9 cellular contexts compared by ENCODE assay signal in genomic region chrX:136168929-136169735, GRCh38. TPM values are rescaled to one million over a fixed set of nuclear protein-coding genes. Genes with fewer than 3 reads are reported as not detected.
DNase-seq lines count a peak whose midpoint lies in the region; ATAC-seq and TF ChIP-seq lines count a peak whose summit lies in the region.
"Had no signal": no experiment of that assay in that cellular context is flagged by ENCODE, and none has a peak within 500 bp of the region (broad histone marks: within the 10 kb centered on the region; RNA-seq: fewer than 3 reads in every experiment).

No MANE protein-coding gene starts in this region.

- H3K9me3 Mint-ChIP-seq in activated CD8-positive, alpha-beta memory T cell treated with anti-CD3 and anti-CD28 coated beads, Interleukin-2, amount 10 ng/mL, durations not matched to agents 7 days and 5 days (ENCODE audit: low read depth): no peaks in the 10 kb centered on the region

- no peaks in the 10 kb centered on the region for H3K27me3 Mint-ChIP-seq in activated CD8-positive, alpha-beta memory T cell treated with anti-CD3 and anti-CD28 coated beads, Interleukin-2, amount 10 ng/mL, durations not matched to agents 7 days and 5 days
- H3K27me3 Mint-ChIP-seq: activated naive CD8-positive, alpha-beta T cell had no signal

- no peak overlapping the region for H3K27ac Mint-ChIP-seq in activated CD8-positive, alpha-beta memory T cell treated with anti-CD3 and anti-CD28 coated beads, Interleukin-2, amount 10 ng/mL, durations not matched to agents 7 days and 5 days
- H3K27ac Mint-ChIP-seq: activated naive CD8-positive, alpha-beta T cell had no signal

- no peak overlapping the region for H3K4me3 ChIP-seq in HEK293 (ENCODE audit: low read depth, low read length)
- H3K4me3 ChIP-seq in adrenal gland: no peak overlapping the region
- H3K4me3 ChIP-seq in gastrocnemius medialis: peak overlapping the region in 1 of 4 donors; percentile 18

- ATAC-seq in left cardiac atrium (peak; percentile 70 to 92), gastrocnemius medialis (peak; percentile 16 to 78), GM19452 (IDR thresholded peaks at IDR 0.05; ENCODE audit: unreplicated experiment) (no peak), GM21447 (IDR thresholded peaks at IDR 0.05; ENCODE audit: unreplicated experiment) (no peak), GM19455 (IDR thresholded peaks at IDR 0.05; ENCODE audit: unreplicated experiment) (no peak)
- ATAC-seq in activated CD8-positive, alpha-beta memory T cell treated with anti-CD3 and anti-CD28 coated beads, Interleukin-2, amount 10 ng/mL, durations not matched to agents 7 days and 5 days: no peak

- H3K4me1 Mint-ChIP-seq in activated CD8-positive, alpha-beta memory T cell treated with anti-CD3 and anti-CD28 coated beads, Interleukin-2, amount 10 ng/mL, durations not matched to agents 7 days and 5 days: no peaks in the 10 kb centered on the region

- 32 to 59% (median 40%) methylated on average over 9 to 17 of the region's 17 CpGs for WGBS in adrenal gland, 4 donors

- H3K36me3 Mint-ChIP-seq in activated CD8-positive, alpha-beta memory T cell treated with anti-CD3 and anti-CD28 coated beads, Interleukin-2, amount 10 ng/mL, durations not matched to agents 7 days and 5 days: no peaks in the 10 kb centered on the region
- H3K36me3 Mint-ChIP-seq: activated naive CD8-positive, alpha-beta T cell had no signal

- H3K4me3 Mint-ChIP-seq in activated CD8-positive, alpha-beta memory T cell treated with anti-CD3 and anti-CD28 coated beads, Interleukin-2, amount 10 ng/mL, durations not matched to agents 7 days and 5 days: no peak overlapping the region
- H3K4me3 Mint-ChIP-seq: activated naive CD8-positive, alpha-beta T cell had no signal

- DNase-seq in adrenal gland (peak; percentile 37 to 84 (median 64)), left cardiac atrium (peak; percentile 42), gastrocnemius medialis (peak in 1 of 2 donors; percentile 35)
- DNase-seq in activated CD8-positive, alpha-beta memory T cell treated with anti-CD3 and anti-CD28 coated beads, Interleukin-2, amount 10 ng/mL, durations not matched to agents 7 days and 5 days: no peak

- H3K27ac ChIP-seq in HEK293 (ENCODE audit: extremely low read depth, low read depth, low read length): peak overlapping the region; percentile 70
- H3K27ac ChIP-seq in adrenal gland: peak overlapping the region in 4 of 5 donors; percentile 59 to 73 (median 60)
- peak overlapping the region; percentile 78 to 92 (median 84) for H3K27ac ChIP-seq in gastrocnemius medialis

- CTCF ChIA-PET in HEK293 (lab: Yijun Ruan, JAX): interaction anchor here (0.6 to 1.5 kb wide), 6 partner anchors 13 to 141 kb away, joined by 3 to 7 read pairs (median 4); no protein-coding TSS in a partner anchor
- CTCF ChIA-PET in activated CD8-positive, alpha-beta memory T cell treated with anti-CD3 and anti-CD28 coated beads, Interleukin-2, amount 10 ng/mL, durations not matched to agents 7 days and 5 days (lab: Charles Lee): no interaction called here

- peaks cover under 1 to 6% of the 10 kb centered on the region in 2 experiments; a peak in 2 of 3 replicates for H3K36me3 ChIP-seq in HEK293 (ENCODE audit: control insufficient read depth in 2 of 2, insufficient read depth in 1 of 2, low read length in 2 of 2)
- H3K36me3 ChIP-seq in adrenal gland (replicated peaks in 1 of 2): no peaks in the 10 kb centered on the region
- no peaks in the 10 kb centered on the region for H3K36me3 ChIP-seq in gastrocnemius medialis

- intact Hi-C loops in adrenal gland (cut with DNase I): loop anchor here (5.0 to 10.0 kb wide), 2 partner anchors 38 to 144 kb away; no protein-coding TSS in a partner anchor
- intact Hi-C loops in left cardiac atrium (cut with DNase I): loop anchor here in 1 of 2 donors (5.0 kb wide), 1 partner anchor 98 kb away; no protein-coding TSS in a partner anchor
- intact Hi-C loops in gastrocnemius medialis (cut with DNase I; ENCODE audit: low total_unique reads): loop anchor here (5.0 to 10.0 kb wide), 3 partner anchors 83 to 406 kb away; partner anchors contain the start of genes HTATSF1 and MAP7D3

- POLR2A ChIA-PET in HEK293 (lab: Yijun Ruan, JAX): interaction anchor here (0.9 kb wide), 1 partner anchor 15 kb away, joined by 3 read pairs; no protein-coding TSS in a partner anchor

- TF ChIP-seq POLR2A in adrenal gland (IDR thresholded peaks at IDR 0.05): no peak
- TF ChIP-seq POLR2A in gastrocnemius medialis (IDR thresholded peaks at IDR 0.05): no peak

- H3K9me3 ChIP-seq in HEK293 (ENCODE audit: control insufficient read depth, insufficient read depth, low read depth, low read length) (no peaks in the 10 kb centered on the region), adrenal gland (replicated peaks in 1 of 3) (no peaks in the 10 kb centered on the region), gastrocnemius medialis (no peaks in the 10 kb centered on the region)

- H3K27me3 ChIP-seq in adrenal gland (no peaks in the 10 kb centered on the region), gastrocnemius medialis (no peaks in the 10 kb centered on the region)

- peaks cover 16% of the 10 kb centered on the region for H3K4me1 ChIP-seq in HEK293 (ENCODE audit: control insufficient read depth, insufficient read depth, low read length)
- H3K4me1 ChIP-seq in adrenal gland (replicated peaks in 1 of 2): peaks cover 4 to 16% of the 10 kb centered on the region in 2 donors
- H3K4me1 ChIP-seq in gastrocnemius medialis: peaks cover 7 to 29% of the 10 kb centered on the region in 2 donors

- 0 out of 2 replicates have a peak, but pooled peaks have one; percentile 30 for TF ChIP-seq CTCF in HEK293 (tag by site-specific recombination; IDR thresholded peaks at IDR 0.05)
- no peak for TF ChIP-seq CTCF in adrenal gland (IDR thresholded peaks at IDR 0.05)
- TF ChIP-seq CTCF in gastrocnemius medialis (IDR thresholded peaks at IDR 0.05 in 4 of 5, conservative IDR thresholded peaks at IDR 0.05 in 1 of 5): no peak

- in situ Hi-C loops in gastrocnemius medialis (cut with MboI; ENCODE audit: low sequenced_read_pairs in 4 of 4): loop anchor here (5.0 to 25.0 kb wide), 6 partner anchors 46 to 134 kb away; partner anchors contain the start of gene MAP7D3 (in 1 of the 4)

TF ChIP-seq in HEK293, 187 proteins besides CTCF, POLR2A, EP300 and RAD21 (continues in another document):
- TF ChIP-seq INSM2 (tag by site-specific recombination; IDR thresholded peaks at IDR 0.05): peak; percentile 84
- no peak for TF ChIP-seq ZFP37 (tag by site-specific recombination; IDR thresholded peaks at IDR 0.05)
- no peak for TF ChIP-seq HOXC10 (CRISPR knock-in tag; IDR thresholded peaks at IDR 0.05)
- TF ChIP-seq ZNF76 (tag by site-specific recombination; IDR thresholded peaks at IDR 0.05; ENCODE audit: borderline replicate concordance, low read depth): peak; percentile 32; the same call in 1 of the 2 replicates
- TF ChIP-seq HOXD13 (CRISPR knock-in tag; IDR thresholded peaks at IDR 0.05; ENCODE audit: borderline replicate concordance): peak; percentile 19; the same call in 1 of the 2 replicates
- TF ChIP-seq ZNF521 (tag by site-specific recombination; IDR thresholded peaks at IDR 0.05): no peak
- TF ChIP-seq ZNF132 (tag by site-specific recombination; IDR thresholded peaks at IDR 0.05; ENCODE audit: borderline replicate concordance): no peak
- TF ChIP-seq ZNF335 (tag by site-specific recombination; conservative IDR thresholded peaks at IDR 0.05): peak; percentile 33
- no peak for TF ChIP-seq ZNF621 (tag by site-specific recombination; IDR thresholded peaks at IDR 0.05)
- no peak for TF ChIP-seq REST (tag by site-specific recombination; IDR thresholded peaks at IDR 0.05)
- TF ChIP-seq ZNF2 (tag by site-specific recombination; IDR thresholded peaks at IDR 0.05): 0 out of 2 replicates have a peak, but pooled peaks have one; percentile 37

RNA-seq across cellular contexts. Expression of gene FHL1, which starts 21.8 kb away (rescaled TPM):
- total RNA-seq in adrenal gland (10 to 100 TPM; 23.2 to 72.7 (median 53.4) TPM), left cardiac atrium (1,000 to 10,000 TPM; 1,025 to 1,081 TPM), gastrocnemius medialis (1,000 to 10,000 TPM; 2,023 to 8,069 (median 7,102) TPM)
- 10 to 100 TPM; 46.7 to 78.0 (median 50.0) TPM for polyA plus RNA-seq in adrenal gland
- 10 to 100 TPM; 12.4 to 15.9 TPM for total RNA-seq in activated CD8-positive, alpha-beta memory T cell treated with anti-CD3 and anti-CD28 coated beads, Interleukin-2, amount 10 ng/mL, durations not matched to agents 7 days and 5 days

Comparison
In these comparisons a context has a peak if more than half of its experiments do, and no peak if none do; other contexts are left out.
1. ATAC-seq: peak in left cardiac atrium (2 of 2) and gastrocnemius medialis (2 of 2); none in GM19452 (single experiment), activated CD8-positive, alpha-beta memory T cell treated with anti-CD3 and anti-CD28 coated beads, Interleukin-2, amount 10 ng/mL, durations not matched to agents 7 days and 5 days (single experiment), GM21447 (single experiment) and GM19455 (single experiment).
2. RNA of gene FHL1, which starts 21.8 kb away (total RNA-seq): 2,023 to 8,069 TPM in gastrocnemius medialis and 1,025 to 1,081 TPM in left cardiac atrium; 23.2 to 72.7 TPM in adrenal gland and 12.4 to 15.9 TPM in activated CD8-positive, alpha-beta memory T cell treated with anti-CD3 and anti-CD28 coated beads, Interleukin-2, amount 10 ng/mL, durations not matched to agents 7 days and 5 days; every median in the first group is over 10 times any median in the second.
3. Peak in every context shown above with its lines, with median percentiles within 50 percentile points of each other: H3K27ac ChIP-seq.